ENCODE assay signal across 1 cellular context in the genomic region with DNA sequence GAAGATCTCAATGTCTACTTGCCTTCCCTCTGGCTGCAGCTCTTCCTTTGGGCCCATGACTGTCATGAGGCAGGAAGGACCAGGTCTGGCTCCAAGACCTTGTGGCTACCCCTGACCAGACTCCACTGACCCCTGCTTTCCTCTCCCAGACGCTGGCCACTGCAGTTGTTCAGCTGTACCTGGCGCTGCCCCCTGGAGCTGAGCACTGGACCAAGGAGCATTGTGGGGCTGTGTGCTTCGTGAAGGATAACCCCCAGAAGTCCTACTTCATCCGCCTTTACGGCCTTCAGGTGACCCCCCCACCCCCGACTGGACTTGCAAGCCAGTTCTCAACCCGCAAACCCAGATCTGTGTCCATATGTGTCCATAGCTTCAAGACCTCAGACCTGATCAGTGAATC.
TF ChIP-seq lines count a peak whose summit lies in the region.

No MANE protein-coding gene starts in this region.

TF ChIP-seq in SK-N-SH, 30 proteins besides CTCF, POLR2A, EP300 and RAD21 (continued from another document):
- TF ChIP-seq REST (IDR thresholded peaks at IDR 0.05; ENCODE audit: low read depth, low read length) (no peak), SIN3A (IDR thresholded peaks at IDR 0.05; ENCODE audit: borderline replicate concordance, low read depth, low read length) (no peak), SMC3 (IDR thresholded peaks at IDR 0.05; ENCODE audit: low read depth, low read length) (no peak), POLR2AphosphoS5 (IDR thresholded peaks at IDR 0.05; ENCODE audit: low read depth, low read length) (no peak), GABPA (IDR thresholded peaks at IDR 0.05; ENCODE audit: low read depth) (no peak)
